In genomic region chr11:124622531-124623451, GRCh38 we compare ENCODE assay signal across 1 cellular context.
TF ChIP-seq lines count a peak whose summit lies in the region.

TBRG1 (plus strand) TSS chr11:124622864; CDS start chr11:124623084, 220 bp downstream.

TF ChIP-seq in K562, 482 proteins besides CTCF, POLR2A, EP300 and RAD21 (continued from another document and continues in another):
- TF ChIP-seq RB1 (IDR thresholded peaks at IDR 0.05; ENCODE audit: low read depth): peak; percentile 31; the same call in 1 of the 2 replicates
- peak; percentile 93 for TF ChIP-seq POLR2AphosphoS5 (IDR thresholded peaks at IDR 0.05; ENCODE audit: control insufficient read depth, insufficient read depth, low read depth, low read length)
- TF ChIP-seq ZNF740 (CRISPR knock-in tag; IDR thresholded peaks at IDR 0.05): no peak
- TF ChIP-seq ZNF740 (tag; IDR thresholded peaks at IDR 0.05): no peak
- no peak for TF ChIP-seq KLF10 (CRISPR knock-in tag; IDR thresholded peaks at IDR 0.05)
- TF ChIP-seq FOXA1 (IDR thresholded peaks at IDR 0.05; ENCODE audit: borderline replicate concordance): no peak
- TF ChIP-seq ATF6 (CRISPR knock-in tag; IDR thresholded peaks at IDR 0.05): no peak
- peak; percentile 79 for TF ChIP-seq SPI1 (IDR thresholded peaks at IDR 0.05; ENCODE audit: borderline replicate concordance, low read depth, low read length)
- TF ChIP-seq SMAD1 (IDR thresholded peaks at IDR 0.05; ENCODE audit: low read depth, low read length, partially characterized antibody): peak; percentile 85
- TF ChIP-seq RBBP5 (IDR thresholded peaks at IDR 0.05; ENCODE audit: borderline replicate concordance, insufficient read depth, low read length, poor library complexity, severe bottlenecking): peak; percentile 93
- peak; percentile 85 for TF ChIP-seq TFAP4 (CRISPR knock-in tag; IDR thresholded peaks at IDR 0.05; ENCODE audit: borderline replicate concordance)
- peak; percentile 77 for TF ChIP-seq POLR2H (tag; IDR thresholded peaks at IDR 0.05; ENCODE audit: low read depth)
- TF ChIP-seq ELF4 (CRISPR knock-in tag; IDR thresholded peaks at IDR 0.05): peak; percentile 61
- TF ChIP-seq GTF2B (IDR thresholded peaks at IDR 0.05; ENCODE audit: extremely low read depth, insufficient read length): no peak
- TF ChIP-seq KHSRP (IDR thresholded peaks at IDR 0.05): no peak; the same call in 1 of the 2 replicates
- peak; percentile 97 for TF ChIP-seq ZBTB40 (IDR thresholded peaks at IDR 0.05)
- TF ChIP-seq ZBTB40 (CRISPR knock-in tag; IDR thresholded peaks at IDR 0.05): no peak
- no peak for TF ChIP-seq NR2C2 (CRISPR knock-in tag; IDR thresholded peaks at IDR 0.05)
- TF ChIP-seq NR2C2 (tag; IDR thresholded peaks at IDR 0.05): peak; percentile 97
- no peak for TF ChIP-seq CUX1 (CRISPR knock-in tag; IDR thresholded peaks at IDR 0.05)
- TF ChIP-seq SRSF7 (optimal IDR thresholded peaks at IDR 0.05; ENCODE audit: low read depth, low read length): no peak
- peak; percentile 86 for TF ChIP-seq EP400 (IDR thresholded peaks at IDR 0.05)
- TF ChIP-seq MLLT1 (IDR thresholded peaks at IDR 0.05): peak in 1 of 2 experiments; percentile 32; a peak in 1 of 4 replicates
- TF ChIP-seq BRD9 (IDR thresholded peaks at IDR 0.05; ENCODE audit: low read depth, partially characterized antibody): no peak
- TF ChIP-seq MAFK (IDR thresholded peaks at IDR 0.05; ENCODE audit: low read length): no peak
- peak; percentile 83 for TF ChIP-seq TBP (optimal IDR thresholded peaks at IDR 0.05; ENCODE audit: low read depth, low read length)
- peak; percentile 94 for TF ChIP-seq EHMT2 (IDR thresholded peaks at IDR 0.05)
- TF ChIP-seq HDAC1 (IDR thresholded peaks at IDR 0.05): peak in 1 of 2 experiments; percentile 71; a peak in 2 of 4 replicates
- TF ChIP-seq HCFC1 (IDR thresholded peaks at IDR 0.05; ENCODE audit: low read depth, low read length): peak; percentile 70
- no peak; the same call in 1 of the 2 replicates for TF ChIP-seq ZNF644 (tag; IDR thresholded peaks at IDR 0.05; ENCODE audit: low read depth)
- TF ChIP-seq ATF1 (CRISPR knock-in tag; IDR thresholded peaks at IDR 0.05): peak; percentile 19; the same call in 1 of the 2 replicates
- peak; percentile 95 for TF ChIP-seq ATF1 (tag; IDR thresholded peaks at IDR 0.05)
- TF ChIP-seq SRF (CRISPR knock-in tag; IDR thresholded peaks at IDR 0.05): peak in 1 of 2 experiments; percentile 44; a peak in 1 of 4 replicates
- TF ChIP-seq YY1 (IDR thresholded peaks at IDR 0.05; ENCODE audit: borderline replicate concordance in 1 of 3, control insufficient read depth in 1 of 3, extremely low read depth in 1 of 3, insufficient read depth in 3 of 3, insufficient read length in 1 of 3, insufficient replicate concordance in 2 of 3, low read depth in 1 of 3, low read length in 2 of 3): no peak
- TF ChIP-seq MBD2 (IDR thresholded peaks at IDR 0.05; ENCODE audit: borderline replicate concordance, low read depth): peak; percentile 86
- TF ChIP-seq RHOXF2B (CRISPR knock-in tag; conservative IDR thresholded peaks at IDR 0.05): no peak; the same call in 1 of the 2 replicates
- 0 out of 2 replicates have a peak, but pooled peaks have one; percentile 52 for TF ChIP-seq E2F1 (CRISPR knock-in tag; IDR thresholded peaks at IDR 0.05)
- peak; percentile 54 for TF ChIP-seq CTBP1 (IDR thresholded peaks at IDR 0.05; ENCODE audit: borderline replicate concordance)
- 0 out of 2 replicates have a peak, but pooled peaks have one; percentile 10 for TF ChIP-seq CAMTA2 (CRISPR knock-in tag; conservative IDR thresholded peaks at IDR 0.05)
- no peak for TF ChIP-seq SIX5 (IDR thresholded peaks at IDR 0.05; ENCODE audit: borderline replicate concordance in 1 of 2, insufficient read depth in 1 of 2, low read depth in 1 of 2, low read length in 2 of 2)
